35 cellular contexts compared by ENCODE assay signal in genomic region chr9:33273972-33274328, GRCh38. TPM values are rescaled to one million over a fixed set of nuclear protein-coding genes. Genes with fewer than 3 reads are reported as not detected.
A peak's percentile ranks its signal among the peaks of the same experiment; 100 is the strongest.
DNase-seq lines count a peak whose midpoint lies in the region; ATAC-seq and TF ChIP-seq lines count a peak whose summit lies in the region.
"Had no signal": no experiment of that assay in that cellular context is flagged by ENCODE, and none has a peak within 500 bp of the region (broad histone marks: within the 10 kb centered on the region; RNA-seq: fewer than 3 reads in every experiment).

No MANE protein-coding gene starts in this region.

- intact Hi-C loops in right lobe of liver (cut with DNase I), result no loop called here

- peak overlapping the region; percentile 17 for H3K27ac Mint-ChIP-seq in activated naive CD8-positive, alpha-beta T cell
- H3K27ac Mint-ChIP-seq in activated naive CD8-positive, alpha-beta T cell treated with anti-CD3 and anti-CD28 coated beads, Interleukin-2, amount 50 U/mL, for 24 hours, result no peak overlapping the region
- H3K27ac Mint-ChIP-seq in T-helper 17 cell, result peak overlapping the region; percentile 67
- H3K27ac Mint-ChIP-seq: activated CD4-positive, alpha-beta T cell treated with anti-CD3 and anti-CD28 coated beads for 36 hours; CD4-positive, CD25-positive, alpha-beta regulatory T cell had no signal

- no peak overlapping the region for H3K27ac ChIP-seq in right lobe of liver
- H3K27ac ChIP-seq: body of pancreas, esophagus squamous epithelium, KMS-11, lower lobe of right lung, thoracic aorta had no signal

- ATAC-seq in activated naive CD8-positive, alpha-beta T cell treated with anti-CD3 and anti-CD28 coated beads, Interleukin-2, amount 50 U/mL, for 24 hours, result no peak
- ATAC-seq in T-helper 17 cell (no peak), right lobe of liver (no peak), GM21825 (IDR thresholded peaks at IDR 0.05; ENCODE audit: unreplicated experiment) (no peak)
- ATAC-seq: activated CD4-positive, alpha-beta T cell treated with anti-CD3 and anti-CD28 coated beads for 36 hours; activated CD8-positive, alpha-beta T cell treated with anti-CD3 and anti-CD28 coated beads for 36 hours; body of pancreas; lower lobe of right lung; naive thymus-derived CD8-positive, alpha-beta T cell had no signal

- no peaks in the 10 kb centered on the region for H3K27me3 Mint-ChIP-seq in activated naive CD8-positive, alpha-beta T cell
- no peaks in the 10 kb centered on the region for H3K27me3 Mint-ChIP-seq in activated naive CD8-positive, alpha-beta T cell treated with anti-CD3 and anti-CD28 coated beads, Interleukin-2, amount 50 U/mL, for 24 hours
- H3K27me3 Mint-ChIP-seq in T-helper 17 cell, result no peaks in the 10 kb centered on the region
- H3K27me3 Mint-ChIP-seq: activated CD4-positive, alpha-beta T cell treated with anti-CD3 and anti-CD28 coated beads for 36 hours; activated CD8-positive, alpha-beta T cell treated with anti-CD3 and anti-CD28 coated beads for 36 hours; CD4-positive, CD25-positive, alpha-beta regulatory T cell; naive thymus-derived CD8-positive, alpha-beta T cell; stimulated activated naive CD8-positive, alpha-beta T cell treated with anti-CD3 and anti-CD28 coated beads, Interleukin-15, Interleukin-2, amounts not matched to agents 100 ng/mL and 50 ng/mL, for 24 hours had no signal

- no peak overlapping the region for H3K4me3 Mint-ChIP-seq in activated naive CD8-positive, alpha-beta T cell
- no peak overlapping the region for H3K4me3 Mint-ChIP-seq in activated naive CD8-positive, alpha-beta T cell treated with anti-CD3 and anti-CD28 coated beads, Interleukin-2, amount 50 U/mL, for 24 hours
- no peak overlapping the region for H3K4me3 Mint-ChIP-seq in T-helper 17 cell
- H3K4me3 Mint-ChIP-seq: activated CD4-positive, alpha-beta T cell treated with anti-CD3 and anti-CD28 coated beads for 36 hours; activated CD8-positive, alpha-beta T cell treated with anti-CD3 and anti-CD28 coated beads for 36 hours; CD4-positive, CD25-positive, alpha-beta regulatory T cell; naive thymus-derived CD8-positive, alpha-beta T cell; stimulated activated naive CD8-positive, alpha-beta T cell treated with anti-CD3 and anti-CD28 coated beads, Interleukin-15, Interleukin-2, amounts not matched to agents 100 ng/mL and 50 ng/mL, for 24 hours; T-helper 2 cell treated with Interferon-gamma antibody and Interleukin-4, amounts not matched to agents 5 μg/mL and 100 μg/mL, for 36 hours had no signal

- no peak for DNase-seq in activated naive CD8-positive, alpha-beta T cell treated with anti-CD3 and anti-CD28 coated beads, Interleukin-2, amount 50 U/mL, for 24 hours
- no peak for DNase-seq in T-helper 17 cell
- peak; percentile 38 for DNase-seq in glomerular visceral epithelial cell (ENCODE audit: extremely low spot score)
- no peak for DNase-seq in right lobe of liver
- DNase-seq in NCI-H446 treated with DMSO at 0.1 percent for 48 hours (lab: John Stamatoyannopoulos, UW), result no peak
- no peak for DNase-seq in ecto neural progenitor cell (ENCODE audit: low spot score)
- DNase-seq: activated CD4-positive, alpha-beta T cell treated with anti-CD3 and anti-CD28 coated beads for 36 hours; activated CD8-positive, alpha-beta memory T cell treated with anti-CD3 and anti-CD28 coated beads, Interleukin-2, amount 50 U/mL, for 48 hours; activated CD8-positive, alpha-beta T cell treated with anti-CD3 and anti-CD28 coated beads for 36 hours; activated effector memory CD4-positive, alpha-beta T cell treated with anti-CD3 and anti-CD28 coated beads, Interleukin-2, amount 50 U/mL, for 16 hours; AML-193; body of pancreas; CD4-positive, CD25-positive, alpha-beta regulatory T cell; dermis blood vessel endothelial cell; DMS79 treated with DMSO at 0.1 percent for 48 hours; esophagus squamous epithelium; foreskin melanocyte; H7; lower lobe of right lung; naive thymus-derived CD8-positive, alpha-beta T cell; NCI-H1436 treated with DMSO at 0.1 percent for 48 hours; NCI-H2081 treated with DMSO at 0.1 percent for 48 hours; NCI-H226; occipital lobe; Right ventricle myocardium superior had no signal

- 100% methylated on average over 1 of the region's 2 CpGs for WGBS in right lobe of liver (ENCODE audit: insufficient coverage, low coverage, low lambda C conversion rate, missing lambda C conversion rate)

- no peaks in the 10 kb centered on the region for H3K9me3 Mint-ChIP-seq in activated naive CD8-positive, alpha-beta T cell (ENCODE audit: low read depth)
- H3K9me3 Mint-ChIP-seq in activated naive CD8-positive, alpha-beta T cell treated with anti-CD3 and anti-CD28 coated beads, Interleukin-2, amount 50 U/mL, for 24 hours, result no peaks in the 10 kb centered on the region
- H3K9me3 Mint-ChIP-seq: activated CD8-positive, alpha-beta T cell treated with anti-CD3 and anti-CD28 coated beads for 36 hours; CD4-positive, CD25-positive, alpha-beta regulatory T cell; naive thymus-derived CD8-positive, alpha-beta T cell; stimulated activated naive CD8-positive, alpha-beta T cell treated with anti-CD3 and anti-CD28 coated beads, Interleukin-15, Interleukin-2, amounts not matched to agents 100 ng/mL and 50 ng/mL, for 24 hours; T-helper 2 cell treated with Interferon-gamma antibody and Interleukin-4, amounts not matched to agents 5 μg/mL and 100 μg/mL, for 36 hours had no signal

- peaks cover 7% of the 10 kb centered on the region for H3K36me3 Mint-ChIP-seq in activated naive CD8-positive, alpha-beta T cell
- H3K36me3 Mint-ChIP-seq in activated naive CD8-positive, alpha-beta T cell treated with anti-CD3 and anti-CD28 coated beads, Interleukin-2, amount 50 U/mL, for 24 hours (ENCODE audit: low read depth), result peaks cover 47% of the 10 kb centered on the region
- peaks cover 12% of the 10 kb centered on the region for H3K36me3 Mint-ChIP-seq in T-helper 17 cell (ENCODE audit: low read depth)

- H3K4me1 Mint-ChIP-seq in activated naive CD8-positive, alpha-beta T cell (ENCODE audit: low read depth), result peaks cover 3% of the 10 kb centered on the region
- no peaks in the 10 kb centered on the region for H3K4me1 Mint-ChIP-seq in activated naive CD8-positive, alpha-beta T cell treated with anti-CD3 and anti-CD28 coated beads, Interleukin-2, amount 50 U/mL, for 24 hours
- peaks cover 15% of the 10 kb centered on the region for H3K4me1 Mint-ChIP-seq in T-helper 17 cell

- no peaks in the 10 kb centered on the region for H3K9me3 ChIP-seq in T-helper 17 cell (ENCODE audit: control insufficient read depth, low read length, poor library complexity, severe bottlenecking)
- no peaks in the 10 kb centered on the region for H3K9me3 ChIP-seq in right lobe of liver
- H3K9me3 ChIP-seq: body of pancreas, esophagus squamous epithelium, lower lobe of right lung, thoracic aorta had no signal

- no peak for TF ChIP-seq CTCF in right lobe of liver (IDR thresholded peaks at IDR 0.05)

- no peak overlapping the region for H3K4me3 ChIP-seq in right lobe of liver
- H3K4me3 ChIP-seq: body of pancreas, esophagus squamous epithelium, lower lobe of right lung, thoracic aorta had no signal

- no peaks in the 10 kb centered on the region for H3K27me3 ChIP-seq in right lobe of liver
- H3K27me3 ChIP-seq: body of pancreas, esophagus squamous epithelium had no signal

- no peaks in the 10 kb centered on the region for H3K4me1 ChIP-seq in right lobe of liver
- H3K4me1 ChIP-seq: body of pancreas, esophagus squamous epithelium, lower lobe of right lung had no signal

- peaks cover 11 to 87% (median 34%) of the 10 kb centered on the region in 4 donors for H3K36me3 ChIP-seq in right lobe of liver

- TF ChIP-seq POLR2A in right lobe of liver (IDR thresholded peaks at IDR 0.05), result no peak

RNA-seq across cellular contexts. Expression of gene CHMP5, which starts 9.1 kb away (rescaled TPM):
- total RNA-seq in T-helper 17 cell (10 to 100 TPM; 22.6 to 23.3 TPM), right lobe of liver (10 to 100 TPM; 19.7 to 30.3 (median 26.0) TPM)

RNA-seq across cellular contexts. Expression of gene BAG1, which starts 9.4 kb away (rescaled TPM):
- 10 to 100 TPM; 51.6 to 62.5 TPM for total RNA-seq in T-helper 17 cell
- total RNA-seq in right lobe of liver, result 10 to 100 TPM; 28.8 to 42.6 (median 38.1) TPM

RNA-seq across cellular contexts. Expression of gene NFX1, which starts 16.4 kb away (rescaled TPM):
- total RNA-seq in T-helper 17 cell (10 to 100 TPM; 32.2 to 42.0 TPM), right lobe of liver (10 to 100 TPM; 22.6 to 29.2 (median 24.8) TPM)

RNA-seq across cellular contexts. Expression of gene SPINK4, which starts 34.0 kb away (rescaled TPM):
- total RNA-seq in T-helper 17 cell (not detected), right lobe of liver (not detected)
- total RNA-seq: activated CD4-positive, alpha-beta T cell treated with anti-CD3 and anti-CD28 coated beads for 36 hours; activated CD8-positive, alpha-beta T cell treated with anti-CD3 and anti-CD28 coated beads for 36 hours; body of pancreas; CD4-positive, CD25-positive, alpha-beta regulatory T cell; dermis blood vessel endothelial cell; esophagus squamous epithelium; H7; lower lobe of right lung; mononuclear cell; naive thymus-derived CD8-positive, alpha-beta T cell; occipital lobe; pulmonary artery endothelial cell; Right ventricle myocardium superior; skeletal muscle tissue; thoracic aorta; urinary bladder had no signal
